In the genomic region with DNA sequence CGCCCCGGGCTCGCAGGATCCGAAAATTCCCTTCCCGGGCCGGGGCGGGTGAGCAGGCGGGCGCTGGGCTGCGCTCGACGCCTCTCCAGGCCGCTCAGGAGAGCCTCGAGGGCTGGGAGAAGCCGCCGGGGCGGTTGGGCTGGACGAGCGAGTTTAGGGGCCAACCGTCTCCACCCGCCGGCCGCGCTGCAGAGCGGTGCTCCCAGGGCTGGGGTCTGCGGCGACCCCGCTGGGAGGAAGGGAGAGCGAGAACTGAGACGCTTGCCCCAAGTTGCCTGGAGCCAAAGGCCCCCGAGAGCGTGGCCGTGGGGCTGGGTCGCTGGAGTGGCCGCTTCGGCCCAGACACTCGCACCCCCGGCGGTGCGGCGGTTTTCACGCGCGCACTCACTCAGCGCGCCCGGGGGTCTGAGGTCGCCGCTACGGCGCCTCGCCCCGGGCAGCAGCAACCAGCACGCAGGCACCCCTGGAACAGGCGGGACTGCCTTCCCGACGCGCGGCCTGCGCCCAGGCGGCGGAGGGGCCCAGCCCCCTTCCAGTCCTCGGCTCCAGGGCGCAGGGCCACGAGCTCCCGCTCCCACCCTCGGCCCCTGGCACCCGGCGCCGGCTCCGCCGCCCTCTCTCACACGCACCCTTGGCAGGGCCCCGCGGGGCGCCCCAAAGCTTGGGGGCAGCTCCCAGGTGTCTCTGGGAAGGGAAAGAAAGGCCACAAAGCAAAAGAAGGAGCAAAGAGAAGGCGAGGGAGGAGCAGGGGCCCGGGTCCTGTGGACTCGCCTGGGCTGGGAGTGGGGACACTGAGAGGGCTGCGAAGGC, we compare ENCODE assay signal across 10 cellular contexts. TPM values are rescaled to one million over a fixed set of nuclear protein-coding genes. Genes with fewer than 3 reads are reported as not detected.
A peak's percentile ranks its signal among the peaks of the same experiment; 100 is the strongest.
DNase-seq lines count a peak whose midpoint lies in the region; ATAC-seq and TF ChIP-seq lines count a peak whose summit lies in the region.
"Had no signal": no experiment of that assay in that cellular context is flagged by ENCODE, and none has a peak within 500 bp of the region (broad histone marks: within the 10 kb centered on the region; RNA-seq: fewer than 3 reads in every experiment).

No MANE protein-coding gene starts in this region.

- H3K9me3 ChIP-seq in prostate gland = no peaks in the 10 kb centered on the region
- no peaks in the 10 kb centered on the region for H3K9me3 ChIP-seq in effector memory CD4-positive, alpha-beta T cell (ENCODE audit: control insufficient read depth, low read length)

- POLR2A ChIA-PET in activated CD4-positive, alpha-beta T cell treated with anti-CD3 and anti-CD28 coated beads for 36 hours (lab: Charles Lee) = no interaction called here

- H3K9me3 Mint-ChIP-seq in activated CD4-positive, alpha-beta T cell treated with anti-CD3 and anti-CD28 coated beads for 36 hours (ENCODE audit: low read depth) = no peaks in the 10 kb centered on the region
- H3K9me3 Mint-ChIP-seq: naive thymus-derived CD8-positive, alpha-beta T cell had no signal

- peaks cover 9% of the 10 kb centered on the region for H3K4me1 ChIP-seq in prostate gland (replicated peaks)
- H3K4me1 ChIP-seq in effector memory CD4-positive, alpha-beta T cell (ENCODE audit: control insufficient read depth, insufficient read depth, low read length, poor library complexity, severe bottlenecking) = no peaks in the 10 kb centered on the region

- TF ChIP-seq CTCF in astrocyte of the cerebellum (IDR thresholded peaks at IDR 0.05; ENCODE audit: low read depth, low read length, missing control alignments) (no peak), prostate gland (IDR thresholded peaks at IDR 0.05) (no peak)

- H3K27me3 Mint-ChIP-seq in activated CD4-positive, alpha-beta T cell treated with anti-CD3 and anti-CD28 coated beads for 36 hours = peaks cover 23% of the 10 kb centered on the region

- in situ Hi-C loops in astrocyte of the cerebellum (cut with HindIII; ENCODE audit: low sequenced_read_pairs) = loop anchor here (5.0 kb wide), 1 partner anchor 38 kb away; no protein-coding TSS in a partner anchor

- CTCF ChIA-PET in activated CD4-positive, alpha-beta T cell treated with anti-CD3 and anti-CD28 coated beads for 36 hours (lab: Charles Lee) = no interaction called here

- WGBS in prostate gland = 1% methylated on average over 16 of the region's 80 CpGs

- H3K4me3 Mint-ChIP-seq in activated CD4-positive, alpha-beta T cell treated with anti-CD3 and anti-CD28 coated beads for 36 hours = no peak overlapping the region

- intact Hi-C loops in prostate gland (cut with DNase I) = no loop called here
- intact Hi-C loops in activated CD4-positive, alpha-beta T cell treated with anti-CD3 and anti-CD28 coated beads for 36 hours (cut with DNase I, micrococcal nuclease) = no loop called here

- peak overlapping the region; percentile 53 for H3K4me3 ChIP-seq in astrocyte of the cerebellum (ENCODE audit: low read depth, low read length)
- peak overlapping the region; percentile 48 to 55 for H3K4me3 ChIP-seq in prostate gland
- no peak overlapping the region for H3K4me3 ChIP-seq in effector memory CD4-positive, alpha-beta T cell (ENCODE audit: insufficient read depth, low read depth, low read length, poor library complexity, severe bottlenecking)

- no peaks in the 10 kb centered on the region for H3K36me3 ChIP-seq in prostate gland
- no peaks in the 10 kb centered on the region for H3K36me3 ChIP-seq in effector memory CD4-positive, alpha-beta T cell (ENCODE audit: control insufficient read depth, insufficient read depth, low read length)

- no peak for ATAC-seq in activated CD4-positive, alpha-beta T cell treated with anti-CD3 and anti-CD28 coated beads for 36 hours
- ATAC-seq: naive thymus-derived CD8-positive, alpha-beta T cell had no signal

- DNase-seq in Daoy (ENCODE audit: low read depth) (peak; percentile 20), astrocyte of the cerebellum (ENCODE audit: low read depth) (no peak), hepatic stellate cell (ENCODE audit: low spot score) (peak; percentile 41), prostate gland (ENCODE audit: low spot score) (peak; percentile 64), kidney glomerular epithelial cell (lab: John Stamatoyannopoulos, UW) (no peak), NCI-H187 treated with DMSO at 0.1 percent for 48 hours (lab: John Stamatoyannopoulos, UW) (no peak)
- no peak for DNase-seq in activated CD4-positive, alpha-beta T cell treated with anti-CD3 and anti-CD28 coated beads for 36 hours
- DNase-seq in effector memory CD4-positive, alpha-beta T cell = no peak
- DNase-seq: naive thymus-derived CD8-positive, alpha-beta T cell; NCI-H510A treated with DMSO at 0.1 percent for 48 hours had no signal

- TF ChIP-seq POLR2A in prostate gland (IDR thresholded peaks at IDR 0.05) = no peak

- H3K4me1 Mint-ChIP-seq in activated CD4-positive, alpha-beta T cell treated with anti-CD3 and anti-CD28 coated beads for 36 hours = peaks cover 11% of the 10 kb centered on the region

- no peaks in the 10 kb centered on the region for H3K27me3 ChIP-seq in prostate gland (replicated peaks; ENCODE audit: insufficient read depth)
- peaks cover 16% of the 10 kb centered on the region for H3K27me3 ChIP-seq in effector memory CD4-positive, alpha-beta T cell (replicated peaks; ENCODE audit: control insufficient read depth, insufficient read depth, low read length, poor library complexity, severe bottlenecking)

- H3K27ac ChIP-seq in prostate gland = peak overlapping the region; percentile 97 to 98
- H3K27ac ChIP-seq in effector memory CD4-positive, alpha-beta T cell (ENCODE audit: insufficient read depth, low read length, poor library complexity, severe bottlenecking) = no peak overlapping the region

- no peak overlapping the region for H3K27ac Mint-ChIP-seq in activated CD4-positive, alpha-beta T cell treated with anti-CD3 and anti-CD28 coated beads for 36 hours
- H3K27ac Mint-ChIP-seq: naive thymus-derived CD8-positive, alpha-beta T cell had no signal

- H3K36me3 Mint-ChIP-seq in activated CD4-positive, alpha-beta T cell treated with anti-CD3 and anti-CD28 coated beads for 36 hours (ENCODE audit: low read depth) = no peaks in the 10 kb centered on the region
- H3K36me3 Mint-ChIP-seq: naive thymus-derived CD8-positive, alpha-beta T cell had no signal

RNA-seq across cellular contexts. Expression of a gene that starts 0.6 kb away (rescaled TPM):
- total RNA-seq in Daoy (2014; rRNA removed; shearing (Covaris generic)) = 0.80 and 1.4 TPM in 2 replicates
- 10 to 100 TPM; 26.5 to 53.2 TPM for total RNA-seq in prostate gland
- not detected for total RNA-seq in activated CD4-positive, alpha-beta T cell treated with anti-CD3 and anti-CD28 coated beads for 36 hours
- total RNA-seq: naive thymus-derived CD8-positive, alpha-beta T cell had no signal

RNA-seq across cellular contexts. Expression of a gene that starts 7.1 kb away (rescaled TPM):
- not detected in 2 replicates for total RNA-seq in Daoy (2014; rRNA removed; shearing (Covaris generic))
- total RNA-seq in prostate gland = not detected
- not detected for total RNA-seq in activated CD4-positive, alpha-beta T cell treated with anti-CD3 and anti-CD28 coated beads for 36 hours
- total RNA-seq: naive thymus-derived CD8-positive, alpha-beta T cell had no signal

RNA-seq across cellular contexts. Expression of a gene that starts 11.3 kb away (rescaled TPM):
- not detected in 2 replicates for total RNA-seq in Daoy (2014; rRNA removed; shearing (Covaris generic))
- 1 to 10 TPM in 1 of 2 donors, not detected in 1; 1.5 TPM for total RNA-seq in prostate gland
- not detected for total RNA-seq in activated CD4-positive, alpha-beta T cell treated with anti-CD3 and anti-CD28 coated beads for 36 hours
- total RNA-seq: naive thymus-derived CD8-positive, alpha-beta T cell had no signal

RNA-seq across cellular contexts. Expression of a gene that starts 12.9 kb away (rescaled TPM):
- total RNA-seq in Daoy (2014; rRNA removed; shearing (Covaris generic)) = 13.8 and 13.9 TPM in 2 replicates
- total RNA-seq in prostate gland = 100 to 1,000 TPM; 207 to 351 TPM
- 1 to 10 TPM; 4.7 to 5.3 TPM for total RNA-seq in activated CD4-positive, alpha-beta T cell treated with anti-CD3 and anti-CD28 coated beads for 36 hours

RNA-seq across cellular contexts. Expression of a gene that starts 42.5 kb away (rescaled TPM):
- not detected in 2 replicates for total RNA-seq in Daoy (2014; rRNA removed; shearing (Covaris generic))
- 1 to 10 TPM in 1 of 2 donors, not detected in 1; 3.1 TPM for total RNA-seq in prostate gland
- under 1 TPM; 0.14 to 0.16 TPM for total RNA-seq in activated CD4-positive, alpha-beta T cell treated with anti-CD3 and anti-CD28 coated beads for 36 hours
- total RNA-seq: naive thymus-derived CD8-positive, alpha-beta T cell had no signal

Comparison
In these comparisons a context has a peak if more than half of its experiments do, and no peak if none do; other contexts are left out.
1. DNase-seq: peak in Daoy (single experiment), hepatic stellate cell (single experiment) and prostate gland (single experiment); none in astrocyte of the cerebellum (single experiment), kidney glomerular epithelial cell (single experiment), activated CD4-positive, alpha-beta T cell treated with anti-CD3 and anti-CD28 coated beads for 36 hours (single experiment), NCI-H187 treated with DMSO at 0.1 percent for 48 hours (single experiment) and effector memory CD4-positive, alpha-beta T cell (0 of 3).
2. RNA of a gene that starts 0.6 kb away (total RNA-seq): 26.5 to 53.2 TPM in prostate gland; 0.80 to 1.4 TPM in Daoy and not detected in activated CD4-positive, alpha-beta T cell treated with anti-CD3 and anti-CD28 coated beads for 36 hours; every median in the first group is over 10 times any median in the second.